Comparison of ENCODE assay signal across 18 cellular contexts in the genomic region with DNA sequence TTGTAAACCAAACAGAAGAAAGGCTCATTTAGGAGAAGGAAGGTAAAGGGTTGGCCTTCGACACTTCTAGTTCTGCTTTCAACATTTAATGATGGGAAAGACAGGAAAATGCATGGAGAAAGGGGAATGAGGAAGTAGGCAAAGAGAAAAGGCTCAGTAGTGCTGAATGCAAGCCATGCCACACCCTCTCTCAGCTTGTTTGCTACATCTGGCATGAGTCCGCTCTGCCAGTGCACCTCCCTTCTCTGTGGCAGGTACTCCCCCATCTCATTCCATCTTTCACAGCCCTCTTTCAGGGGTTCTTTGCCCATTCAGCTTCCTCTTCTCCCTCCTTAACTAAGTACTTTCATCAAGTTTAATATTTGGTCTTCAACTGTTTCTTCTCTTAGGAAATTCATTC.
A peak's percentile ranks its signal among the peaks of the same experiment; 100 is the strongest.
DNase-seq lines count a peak whose midpoint lies in the region; ATAC-seq and TF ChIP-seq lines count a peak whose summit lies in the region.
"Had no signal": no experiment of that assay in that cellular context is flagged by ENCODE, and none has a peak within 500 bp of the region (broad histone marks: within the 10 kb centered on the region; RNA-seq: fewer than 3 reads in every experiment).

No MANE protein-coding gene starts in this region.

- TF ChIP-seq CTCF in left ventricle myocardium inferior (IDR thresholded peaks at IDR 0.05; ENCODE audit: borderline replicate concordance) (no peak), right atrium auricular region (IDR thresholded peaks at IDR 0.05) (no peak), uterus (IDR thresholded peaks at IDR 0.05) (no peak)

- peaks cover 100% of the 10 kb centered on the region for H3K4me1 ChIP-seq in left ventricle myocardium inferior
- H3K4me1 ChIP-seq in right atrium auricular region = peaks cover 0 to 70% of the 10 kb centered on the region in 2 donors
- H3K4me1 ChIP-seq in uterus = peaks cover 7% of the 10 kb centered on the region in 2 donors

- no peak overlapping the region for H3K4me3 ChIP-seq in left ventricle myocardium inferior
- H3K4me3 ChIP-seq in right atrium auricular region = no peak overlapping the region
- H3K4me3 ChIP-seq in uterus = no peak overlapping the region
- H3K4me3 ChIP-seq: thyroid gland had no signal

- H3K27ac ChIP-seq in left ventricle myocardium inferior (replicated peaks) (peak overlapping the region; percentile 13), right atrium auricular region (no peak overlapping the region), uterus (peak overlapping the region; percentile 5 to 30)
- H3K27ac ChIP-seq: thyroid gland had no signal

- H3K27me3 ChIP-seq in left ventricle myocardium inferior (ENCODE audit: low read depth) = no peaks in the 10 kb centered on the region
- no peaks in the 10 kb centered on the region for H3K27me3 ChIP-seq in right atrium auricular region
- H3K27me3 ChIP-seq in uterus = no peaks in the 10 kb centered on the region
- H3K27me3 ChIP-seq: thyroid gland had no signal

- intact Hi-C loops in left ventricle myocardium inferior (cut with micrococcal nuclease) = loop anchor here (10.0 kb wide), 1 partner anchor 174 kb away; a partner anchor contains a TSS
- intact Hi-C loops in left colon (cut with DNase I, micrococcal nuclease) = loop anchor here in 1 of 2 donors (10.0 kb wide), 2 partner anchors 174 to 654 kb away; a partner anchor contains a TSS
- intact Hi-C loops in uterus (cut with DNase I; ENCODE audit: low total_unique reads) = no loop called here

- no peak for TF ChIP-seq POLR2A in uterus (IDR thresholded peaks at IDR 0.05)

- H3K9me3 ChIP-seq in left ventricle myocardium inferior (replicated peaks) (no peaks in the 10 kb centered on the region), right atrium auricular region (no peaks in the 10 kb centered on the region), uterus (no peaks in the 10 kb centered on the region)
- H3K9me3 ChIP-seq: thyroid gland had no signal

- DNase-seq in left ventricle myocardium inferior = no peak
- DNase-seq in right atrium auricular region (ENCODE audit: low spot score) = no peak
- peak; percentile 45 for DNase-seq in amniotic epithelial cell (ENCODE audit: low read depth)
- peak; percentile 40 to 43 for DNase-seq in left colon
- no peak for DNase-seq in uterus
- no peak for DNase-seq in NCI-H146 (lab: John Stamatoyannopoulos, UW)
- DNase-seq in T-helper 9 cell = no peak
- DNase-seq: activated CD8-positive, alpha-beta T cell treated with anti-CD3 and anti-CD28 coated beads, Interleukin-2, amount 10 ng/mL, durations not matched to agents 7 days and 5 days; aorta; dermis blood vessel endothelial cell; natural killer cell; NCI-H1105 treated with DMSO at 0.1 percent for 48 hours; NCI-H510A; PC-3; stimulated activated CD8-positive, alpha-beta memory T cell treated with anti-CD3 and anti-CD28 coated beads, Interleukin-4, amount 100 ng/mL, for 48 hours; thyroid gland had no signal

- ATAC-seq in left colon = peak; percentile 99
- ATAC-seq in GM19351 (IDR thresholded peaks at IDR 0.05; ENCODE audit: unreplicated experiment) = no peak
- ATAC-seq: activated CD8-positive, alpha-beta T cell treated with anti-CD3 and anti-CD28 coated beads, Interleukin-2, amount 10 ng/mL, durations not matched to agents 7 days and 5 days; natural killer cell; PC-3; SK-N-SH treated with all-trans-retinoic acid at 6 μM for 48 hours had no signal

- H3K36me3 ChIP-seq in left ventricle myocardium inferior (no peaks in the 10 kb centered on the region), right atrium auricular region (no peaks in the 10 kb centered on the region), uterus (no peaks in the 10 kb centered on the region)
- H3K36me3 ChIP-seq: thyroid gland had no signal

Comparison
In these comparisons a context has a peak if more than half of its experiments do, and no peak if none do; other contexts are left out.
1. H3K27ac ChIP-seq: peak in left ventricle myocardium inferior (single experiment) and uterus (2 of 2); none in right atrium auricular region (0 of 2).
2. DNase-seq: peak in amniotic epithelial cell (single experiment) and left colon (2 of 2); none in left ventricle myocardium inferior (single experiment), right atrium auricular region (single experiment), uterus (0 of 2), NCI-H146 (single experiment) and T-helper 9 cell (single experiment).